2 cellular contexts compared by ENCODE assay signal in the genomic region with DNA sequence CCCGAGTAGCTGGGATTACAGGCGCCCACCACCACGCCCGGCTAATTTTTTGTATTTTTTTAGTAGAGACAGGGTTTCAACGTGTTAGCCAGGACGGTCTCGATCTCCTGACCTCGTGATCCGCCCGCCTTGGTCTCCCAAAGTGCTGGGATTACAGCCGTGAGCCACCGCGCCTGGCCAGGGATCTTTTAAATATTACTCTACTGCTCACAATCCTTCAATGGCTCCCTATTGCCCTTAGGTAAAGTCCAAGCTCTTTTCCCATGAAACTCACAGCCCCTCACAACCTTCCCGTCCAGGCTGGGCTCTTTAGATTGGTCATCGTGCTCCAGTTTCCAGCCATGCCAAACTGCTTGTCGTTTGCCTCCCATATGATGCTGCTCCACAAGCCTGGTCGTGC. TPM values are rescaled to one million over a fixed set of nuclear protein-coding genes. Genes with fewer than 3 reads are reported as not detected.
"Had no signal": no experiment of that assay in that cellular context is flagged by ENCODE, and none has a peak within 500 bp of the region (broad histone marks: within the 10 kb centered on the region; RNA-seq: fewer than 3 reads in every experiment).

No MANE protein-coding gene starts in this region.

RNA-seq across cellular contexts. Expression of a gene that starts 2.1 kb away (rescaled TPM):
- total RNA-seq: activated naive CD4-positive, alpha-beta T cell treated with anti-CD3 and anti-CD28 coated beads for 36 hours; ascending aorta had no signal
